Comparison of ENCODE assay signal across 25 cellular contexts in the genomic region with DNA sequence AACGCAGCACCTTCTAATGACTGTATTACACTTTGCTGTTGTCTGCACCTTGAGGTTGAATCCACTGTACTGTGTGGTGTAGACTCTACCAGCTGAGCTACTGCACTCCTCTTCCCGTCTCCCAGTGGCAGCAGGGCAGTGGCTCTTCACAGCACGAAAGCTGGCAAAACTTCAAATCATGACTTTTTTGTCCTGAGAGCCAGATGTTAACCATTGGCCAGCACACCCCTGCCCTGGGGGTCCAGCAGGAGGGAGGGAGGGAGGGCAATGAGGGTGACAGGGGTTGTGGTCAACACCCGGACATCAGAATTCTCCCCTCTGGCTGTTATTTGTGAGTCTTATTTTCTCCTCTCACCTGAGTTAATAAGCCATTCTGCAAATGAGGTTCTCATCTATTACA.
"Had no signal": no experiment of that assay in that cellular context is flagged by ENCODE, and none has a peak within 500 bp of the region (broad histone marks: within the 10 kb centered on the region; RNA-seq: fewer than 3 reads in every experiment).

No MANE protein-coding gene starts in this region.

- ATAC-seq: effector memory CD8-positive, alpha-beta T cell; esophagus mucosa; gastrocnemius medialis; heart right ventricle; left cardiac atrium; left lung; left ventricle myocardium superior; lower lobe of right lung; mucosa of descending colon had no signal

- H3K27ac ChIP-seq: colonic mucosa, epithelial cell of prostate, esophagus squamous epithelium, gastrocnemius medialis, heart right ventricle, left lung, lower lobe of right lung had no signal

- FAIRE-seq: endometrium, islet of Langerhans, keratinocyte had no signal

- H3K4me1 ChIP-seq: colonic mucosa, gastrocnemius medialis, heart right ventricle had no signal

- H3K9me3 ChIP-seq: colonic mucosa, esophagus squamous epithelium, gastrocnemius medialis, left lung, lower lobe of right lung, mucosa of descending colon had no signal

- DNase-seq: colonic mucosa; cortex of kidney; effector CD8-positive, alpha-beta T cell; effector memory CD8-positive, alpha-beta T cell; endodermal cell; erythroblast; esophagus squamous epithelium; foreskin melanocyte; gastrocnemius medialis; glutamatergic neuron; head of caudate nucleus; heart right ventricle; hippocampal formation; left cardiac atrium; left lung; left ventricle myocardium superior; lower lobe of right lung; mesenchymal stem cell; mucosa of descending colon; naive B cell had no signal

- H3K4me3 ChIP-seq: colonic mucosa, esophagus squamous epithelium, gastrocnemius medialis, heart right ventricle, left lung, lower lobe of right lung, mucosa of descending colon had no signal

- H3K36me3 ChIP-seq: colonic mucosa, esophagus squamous epithelium, gastrocnemius medialis, heart right ventricle, left lung, lower lobe of right lung had no signal

- H3K27me3 ChIP-seq: colonic mucosa, gastrocnemius medialis, left lung had no signal
